In genomic region chr2:201255468-201255867, GRCh38 we compare ENCODE assay signal across 20 cellular contexts. TPM values are rescaled to one million over a fixed set of nuclear protein-coding genes. Genes with fewer than 3 reads are reported as not detected.
DNase-seq lines count a peak whose midpoint lies in the region; ATAC-seq and TF ChIP-seq lines count a peak whose summit lies in the region.
"Had no signal": no experiment of that assay in that cellular context is flagged by ENCODE, and none has a peak within 500 bp of the region (broad histone marks: within the 10 kb centered on the region; RNA-seq: fewer than 3 reads in every experiment).

No MANE protein-coding gene starts in this region.

- TF ChIP-seq RAD21 in IMR-90 (IDR thresholded peaks at IDR 0.05; ENCODE audit: low read length), result no peak

- peak overlapping the region; percentile 29; the same call in 1 of the 2 replicates for H3K4ac ChIP-seq in IMR-90 (ENCODE audit: low read depth, low read length)

- no peak for DNase-seq in activated T-cell treated with anti-CD3 and anti-CD28 coated beads, Interleukin-2, amount 50 U/mL, for 24 hours
- DNase-seq in activated T-cell treated with anti-CD3 and anti-CD28 coated beads, Interleukin-2, amount 50 U/mL, for 4 hours, result no peak
- DNase-seq in IMR-90, result no peak
- DNase-seq in activated CD8-positive, alpha-beta T cell treated with anti-CD3 and anti-CD28 coated beads for 36 hours, result no peak
- DNase-seq in natural killer cell treated with Interleukin-12 subunit alpha and Interleukin-12 subunit beta and Interleukin-15 and Interleukin-18, amount 100 ng/mL, for 72 hours (ENCODE audit: low spot score), result no peak
- no peak for DNase-seq in heart left ventricle
- no peak for DNase-seq in NCI-H524 (lab: John Stamatoyannopoulos, UW)
- DNase-seq: activated CD8-positive, alpha-beta memory T cell treated with anti-CD3 and anti-CD28 coated beads, Interleukin-2, amount 50 U/mL, for 48 hours; amniotic stem cell; cerebellar nuclear complex; gastrocnemius medialis; HFFc6; left ventricle myocardium superior; NCI-H1105 treated with DMSO at 0.1 percent for 48 hours; NCI-H345; stimulated activated CD4-positive, alpha-beta T cell treated with anti-CD3 and anti-CD28 coated beads, Interleukin-12 subunit alpha, Interleukin-12 subunit beta, amount 100 ng/mL, for 4 hours had no signal

- POLR2A ChIA-PET in IMR-90 (lab: Charles Lee; ENCODE audit: unreplicated experiment), result no interaction called here
- POLR2A ChIA-PET in activated CD8-positive, alpha-beta T cell treated with anti-CD3 and anti-CD28 coated beads for 36 hours (lab: Charles Lee), result no interaction called here

- peak overlapping the region; percentile 8; the same call in 1 of the 2 replicates for H2AK5ac ChIP-seq in IMR-90 (ENCODE audit: low read depth, low read length)

- H3K14ac ChIP-seq in IMR-90 (replicated peaks; ENCODE audit: low read depth, low read length), result no peak overlapping the region; the same call in 1 of the 2 replicates

- peak overlapping the region; percentile 51 for H2AFZ ChIP-seq in IMR-90 (replicated peaks; ENCODE audit: low read length, poor library complexity)

- H3K4me3 Mint-ChIP-seq in activated T-cell treated with anti-CD3 and anti-CD28 coated beads, Interleukin-2, amount 50 U/mL, for 24 hours, result no peak overlapping the region
- no peak overlapping the region for H3K4me3 Mint-ChIP-seq in activated T-cell treated with anti-CD3 and anti-CD28 coated beads, Interleukin-2, amount 50 U/mL, for 4 hours
- H3K4me3 Mint-ChIP-seq in activated CD8-positive, alpha-beta T cell treated with anti-CD3 and anti-CD28 coated beads for 36 hours, result no peak overlapping the region
- H3K4me3 Mint-ChIP-seq in natural killer cell treated with Interleukin-12 subunit alpha and Interleukin-12 subunit beta and Interleukin-15 and Interleukin-18, amount 100 ng/mL, for 72 hours, result no peak overlapping the region
- H3K4me3 Mint-ChIP-seq: HFFc6 had no signal

- H4K91ac ChIP-seq in IMR-90 (ENCODE audit: insufficient read depth, low read depth, low read length), result peak overlapping the region; percentile 46; the same call in 1 of the 2 replicates

- H2BK120ac ChIP-seq in IMR-90 (ENCODE audit: low read depth, low read length), result 0 out of 2 replicates have a peak overlapping the region, but pooled peaks have one; percentile 8

- H3K79me1 ChIP-seq in IMR-90 (ENCODE audit: low read depth in 1 of 2, low read length in 2 of 2), result peaks cover 10 to 25% of the 10 kb centered on the region in 2 experiments; a peak in 3 of 4 replicates

- peaks cover 40% of the 10 kb centered on the region for H3K36me3 Mint-ChIP-seq in activated T-cell treated with anti-CD3 and anti-CD28 coated beads, Interleukin-2, amount 50 U/mL, for 24 hours (ENCODE audit: low read depth)
- H3K36me3 Mint-ChIP-seq in activated T-cell treated with anti-CD3 and anti-CD28 coated beads, Interleukin-2, amount 50 U/mL, for 4 hours (ENCODE audit: insufficient read depth), result peaks cover 9% of the 10 kb centered on the region
- peaks cover 42% of the 10 kb centered on the region for H3K36me3 Mint-ChIP-seq in activated CD8-positive, alpha-beta T cell treated with anti-CD3 and anti-CD28 coated beads for 36 hours (ENCODE audit: low read depth)
- peaks cover under 1% of the 10 kb centered on the region for H3K36me3 Mint-ChIP-seq in natural killer cell treated with Interleukin-12 subunit alpha and Interleukin-12 subunit beta and Interleukin-15 and Interleukin-18, amount 100 ng/mL, for 72 hours

- no peak overlapping the region; the same call in 1 of the 2 replicates for H3K56ac ChIP-seq in IMR-90 (ENCODE audit: extremely low read depth, insufficient read depth, low read length)

- no peak overlapping the region for H3K18ac ChIP-seq in IMR-90 (ENCODE audit: low read depth, low read length)

- H4K8ac ChIP-seq in IMR-90 (ENCODE audit: low read depth in 2 of 2, low read length in 2 of 2), result peak overlapping the region in 1 of 2 experiments; percentile 12; a peak in 2 of 4 replicates

- peaks cover 4% of the 10 kb centered on the region for H3K9me3 Mint-ChIP-seq in activated T-cell treated with anti-CD3 and anti-CD28 coated beads, Interleukin-2, amount 50 U/mL, for 24 hours
- peaks cover 4% of the 10 kb centered on the region for H3K9me3 Mint-ChIP-seq in activated T-cell treated with anti-CD3 and anti-CD28 coated beads, Interleukin-2, amount 50 U/mL, for 4 hours
- H3K9me3 Mint-ChIP-seq in activated CD8-positive, alpha-beta T cell treated with anti-CD3 and anti-CD28 coated beads for 36 hours, result peaks cover 11% of the 10 kb centered on the region
- H3K9me3 Mint-ChIP-seq in natural killer cell treated with Interleukin-12 subunit alpha and Interleukin-12 subunit beta and Interleukin-15 and Interleukin-18, amount 100 ng/mL, for 72 hours, result peaks cover 4% of the 10 kb centered on the region
- H3K9me3 Mint-ChIP-seq: HFFc6 had no signal

- H3K27me3 ChIP-seq in IMR-90 (ENCODE audit: control insufficient read depth, insufficient read depth, low read length), result no peaks in the 10 kb centered on the region
- no peaks in the 10 kb centered on the region for H3K27me3 ChIP-seq in heart left ventricle
- H3K27me3 ChIP-seq: gastrocnemius medialis had no signal

- H2BK5ac ChIP-seq in IMR-90 (ENCODE audit: low read depth, low read length, poor library complexity, severe bottlenecking), result no peak overlapping the region

- H3K27ac Mint-ChIP-seq in activated T-cell treated with anti-CD3 and anti-CD28 coated beads, Interleukin-2, amount 50 U/mL, for 24 hours, result peak overlapping the region; percentile 64
- peak overlapping the region; percentile 71 for H3K27ac Mint-ChIP-seq in activated CD8-positive, alpha-beta T cell treated with anti-CD3 and anti-CD28 coated beads for 36 hours
- peak overlapping the region; percentile 86 to 95 for H3K27ac Mint-ChIP-seq in natural killer cell treated with Interleukin-12 subunit alpha and Interleukin-12 subunit beta and Interleukin-15 and Interleukin-18, amount 100 ng/mL, for 72 hours
- H3K27ac Mint-ChIP-seq: HFFc6, progenitor cell of endocrine pancreas had no signal

- peaks cover 84% of the 10 kb centered on the region for H3K4me1 Mint-ChIP-seq in activated T-cell treated with anti-CD3 and anti-CD28 coated beads, Interleukin-2, amount 50 U/mL, for 24 hours (ENCODE audit: low read depth)
- peaks cover 90% of the 10 kb centered on the region for H3K4me1 Mint-ChIP-seq in activated T-cell treated with anti-CD3 and anti-CD28 coated beads, Interleukin-2, amount 50 U/mL, for 4 hours (ENCODE audit: low read depth)
- H3K4me1 Mint-ChIP-seq in activated CD8-positive, alpha-beta T cell treated with anti-CD3 and anti-CD28 coated beads for 36 hours (ENCODE audit: low read depth), result peaks cover 80% of the 10 kb centered on the region
- peaks cover 60 to 75% of the 10 kb centered on the region in 2 donors for H3K4me1 Mint-ChIP-seq in natural killer cell treated with Interleukin-12 subunit alpha and Interleukin-12 subunit beta and Interleukin-15 and Interleukin-18, amount 100 ng/mL, for 72 hours (ENCODE audit: low read depth in 2 of 2)

- no peak overlapping the region for H2AK9ac ChIP-seq in IMR-90 (replicated peaks; ENCODE audit: low read depth, low read length, poor library complexity)

- H2BK15ac ChIP-seq in IMR-90 (ENCODE audit: low read depth, low read length), result no peak overlapping the region

- no peak for ATAC-seq in activated T-cell treated with anti-CD3 and anti-CD28 coated beads, Interleukin-2, amount 50 U/mL, for 4 hours
- ATAC-seq in IMR-90 (ENCODE audit: low read depth) (no peak), heart left ventricle (no peak), HG03196 (IDR thresholded peaks at IDR 0.05; ENCODE audit: unreplicated experiment) (no peak)
- no peak for ATAC-seq in activated CD8-positive, alpha-beta T cell treated with anti-CD3 and anti-CD28 coated beads for 36 hours
- ATAC-seq in natural killer cell treated with Interleukin-12 subunit alpha and Interleukin-12 subunit beta and Interleukin-15 and Interleukin-18, amount 100 ng/mL, for 72 hours, result no peak
- ATAC-seq: gastrocnemius medialis, left ventricle myocardium superior had no signal

- TF ChIP-seq CTCF in IMR-90 (conservative IDR thresholded peaks at IDR 0.05; ENCODE audit: low read depth, low read length) (no peak), heart left ventricle (IDR thresholded peaks at IDR 0.05) (no peak)
- no peak for TF ChIP-seq CTCF in activated CD8-positive, alpha-beta T cell treated with anti-CD3 and anti-CD28 coated beads for 36 hours (IDR thresholded peaks at IDR 0.05)

- H3K9ac ChIP-seq in IMR-90 (ENCODE audit: low read depth, low read length), result no peak overlapping the region

- H3K36me3 ChIP-seq in IMR-90 (ENCODE audit: control insufficient read depth, insufficient read depth, low read length), result no peaks in the 10 kb centered on the region
- no peaks in the 10 kb centered on the region for H3K36me3 ChIP-seq in heart left ventricle
- H3K36me3 ChIP-seq: gastrocnemius medialis had no signal

- in situ Hi-C loops in IMR-90 (cut with MboI; ENCODE audit: low sequenced_read_pairs), result no loop called here

- intact Hi-C loops in IMR-90 (cut with micrococcal nuclease), result loop anchor here (5.0 kb wide), 1 partner anchor 97 kb away; no protein-coding TSS in a partner anchor
- intact Hi-C loops in activated CD8-positive, alpha-beta T cell treated with anti-CD3 and anti-CD28 coated beads for 36 hours (cut with micrococcal nuclease), result no loop called here
- intact Hi-C loops in heart left ventricle (cut with DNase I), result loop anchor here in 1 of 10 donors (10.0 kb wide), 1 partner anchor 209 kb away; no protein-coding TSS in a partner anchor

- no CpG with 5 or more reads among the region's 1 CpG for WGBS in IMR-90 (ENCODE audit: extremely low coverage in 2 of 2, insufficient read length in 1 of 2), 2 experiments
- WGBS in heart left ventricle, 4 donors, result 95 to 100% (median 97%) methylated on average over 1 of the region's 1 CpG

- BruUV-seq in IMR-90 (replicated peaks; lab: Mats Ljungman, UMichigan), result no TSS peak

- H2BK20ac ChIP-seq in IMR-90 (ENCODE audit: low read depth, low read length), result 0 out of 2 replicates have a peak overlapping the region, but pooled peaks have one; percentile 39

- no peak overlapping the region for H3K4me3 ChIP-seq in IMR-90 (ENCODE audit: insufficient read depth, low read depth, low read length)
- no peak overlapping the region for H3K4me3 ChIP-seq in heart left ventricle
- H3K4me3 ChIP-seq: gastrocnemius medialis, SK-N-MC had no signal

- CTCF ChIA-PET in IMR-90 (lab: Yijun Ruan, JAX), result interaction anchor here (1.3 kb wide), 1 partner anchor 11 kb away, joined by 4 read pairs; no protein-coding TSS in a partner anchor
- CTCF ChIA-PET in activated CD8-positive, alpha-beta T cell treated with anti-CD3 and anti-CD28 coated beads for 36 hours (lab: Charles Lee), result interaction anchor here (0.7 to 2.6 kb wide), 6 partner anchors 8 to 108 kb away, joined by 3 to 12 read pairs (median 4); no protein-coding TSS in a partner anchor

- TF ChIP-seq POLR2A in IMR-90 (IDR thresholded peaks at IDR 0.05; ENCODE audit: low read depth, low read length) (no peak), heart left ventricle (IDR thresholded peaks at IDR 0.05) (no peak)

- H3K27me3 Mint-ChIP-seq in activated T-cell treated with anti-CD3 and anti-CD28 coated beads, Interleukin-2, amount 50 U/mL, for 24 hours, result no peaks in the 10 kb centered on the region
- no peaks in the 10 kb centered on the region for H3K27me3 Mint-ChIP-seq in activated T-cell treated with anti-CD3 and anti-CD28 coated beads, Interleukin-2, amount 50 U/mL, for 4 hours (ENCODE audit: low read depth)
- no peaks in the 10 kb centered on the region for H3K27me3 Mint-ChIP-seq in activated CD8-positive, alpha-beta T cell treated with anti-CD3 and anti-CD28 coated beads for 36 hours
- H3K27me3 Mint-ChIP-seq in natural killer cell treated with Interleukin-12 subunit alpha and Interleukin-12 subunit beta and Interleukin-15 and Interleukin-18, amount 100 ng/mL, for 72 hours, result no peaks in the 10 kb centered on the region
- H3K27me3 Mint-ChIP-seq: progenitor cell of endocrine pancreas had no signal

- no peak overlapping the region for H4K5ac ChIP-seq in IMR-90 (ENCODE audit: low read depth, low read length)

- H4K20me1 ChIP-seq in IMR-90 (ENCODE audit: insufficient read depth, low read length), result no peaks in the 10 kb centered on the region

- H3K9me1 ChIP-seq in IMR-90 (ENCODE audit: insufficient read depth, low read length), result peaks cover 12% of the 10 kb centered on the region

- dilution Hi-C loops in IMR-90 (cut with HindIII; ENCODE audit: low sequenced_read_pairs, unreplicated experiment), result no loop called here

- H3K9me3 ChIP-seq in IMR-90 (ENCODE audit: control insufficient read depth, insufficient read depth, low read length) (peaks cover under 1% of the 10 kb centered on the region; the same call in 1 of the 2 replicates), heart left ventricle (no peaks in the 10 kb centered on the region)
- H3K9me3 ChIP-seq: gastrocnemius medialis had no signal

- H3K23ac ChIP-seq in IMR-90 (ENCODE audit: low read depth, low read length), result no peak overlapping the region

- H3K27ac ChIP-seq in IMR-90 (ENCODE audit: insufficient read depth, low read length) (no peak overlapping the region), heart left ventricle (peak overlapping the region in 1 of 12 donors; percentile 97)
- H3K27ac ChIP-seq: gastrocnemius medialis, VCaP had no signal

- H3K4me1 ChIP-seq in IMR-90 (ENCODE audit: control insufficient read depth, insufficient read depth, low read length), result peaks cover 9% of the 10 kb centered on the region; the same call in 1 of the 2 replicates
- peaks cover 0 to 61% (median 4%) of the 10 kb centered on the region in 12 donors for H3K4me1 ChIP-seq in heart left ventricle

- no peak overlapping the region for H3K4me2 ChIP-seq in IMR-90 (ENCODE audit: low read depth, low read length)

RNA-seq across cellular contexts. Expression of gene CASP8, which starts 4.9 kb away (rescaled TPM):
- 10 to 100 TPM; 31.6 to 45.8 (median 36.9) TPM for total RNA-seq in activated T-cell treated with anti-CD3 and anti-CD28 coated beads, Interleukin-2, amount 50 U/mL, for 4 hours
- total RNA-seq in IMR-90 (2012; rRNA removed) (17.0 and 18.6 TPM in 2 replicates), heart left ventricle (10 to 100 TPM in 1 of 9 donors, 1 to 10 TPM in 8; 2.0 to 15.7 (median 3.0) TPM)
- polyA plus RNA-seq in IMR-90 (2012; rRNA removed) (11.1 and 13.1 TPM in 2 replicates), heart left ventricle (1 to 10 TPM; 1.8 to 2.9 TPM)
- 4.5 and 5.1 TPM in 2 replicates for polyA plus RNA-seq in IMR-90 (2012; cell fraction: cytosol; rRNA removed)
- 6.7 and 32.3 TPM in 2 replicates for polyA plus RNA-seq in IMR-90 (2012; cell fraction: nucleus; rRNA removed; ENCODE audit: low replicate concordance)
- total RNA-seq in activated CD8-positive, alpha-beta T cell treated with anti-CD3 and anti-CD28 coated beads for 36 hours, result 10 to 100 TPM; 35.2 to 38.4 TPM
- 10 to 100 TPM; 76.8 to 83.7 TPM for total RNA-seq in natural killer cell treated with Interleukin-12 subunit alpha and Interleukin-12 subunit beta and Interleukin-15 and Interleukin-18, amount 100 ng/mL, for 72 hours
